Comparison of ENCODE assay signal across 1 cellular context in genomic region chr17:44218344-44219125, GRCh38.
TF ChIP-seq lines count a peak whose summit lies in the region.

No MANE protein-coding gene starts in this region.

TF ChIP-seq in A549, 52 proteins besides CTCF, POLR2A, EP300 and RAD21 (continued from another document):
- no peak for TF ChIP-seq ATOH8 (CRISPR knock-in tag; IDR thresholded peaks at IDR 0.05; ENCODE audit: low read depth)
- no peak for TF ChIP-seq BHLHE40 (IDR thresholded peaks at IDR 0.05; ENCODE audit: low read depth, low read length)
- no peak for TF ChIP-seq TFCP2L1 (CRISPR knock-in tag; IDR thresholded peaks at IDR 0.05)
- TF ChIP-seq HMGXB4 (CRISPR knock-in tag; IDR thresholded peaks at IDR 0.05; ENCODE audit: borderline replicate concordance): no peak
- TF ChIP-seq RCOR1 (IDR thresholded peaks at IDR 0.05; ENCODE audit: low read depth, low read length): no peak
- TF ChIP-seq BCL3 (IDR thresholded peaks at IDR 0.05): peak; percentile 93
- no peak for TF ChIP-seq FOSL2 (IDR thresholded peaks at IDR 0.05)
- TF ChIP-seq FOSL2 (CRISPR knock-in tag; IDR thresholded peaks at IDR 0.05): no peak
- TF ChIP-seq SMC3 (IDR thresholded peaks at IDR 0.05): peak; percentile 39; the same call in 2 of the 3 replicates
